17 cellular contexts compared by ENCODE assay signal in genomic region chr16:54545890-54546476, GRCh38.
"Had no signal": no experiment of that assay in that cellular context is flagged by ENCODE, and none has a peak within 500 bp of the region (broad histone marks: within the 10 kb centered on the region; RNA-seq: fewer than 3 reads in every experiment).

No MANE protein-coding gene starts in this region.

- H3K9me3 ChIP-seq: breast epithelium, tibial nerve, vagina had no signal

- H3K36me3 ChIP-seq: breast epithelium, tibial nerve, vagina had no signal

- H3K4me1 ChIP-seq: breast epithelium, foreskin keratinocyte, tibial nerve, vagina had no signal

- H3K27ac ChIP-seq: breast epithelium, foreskin keratinocyte, tibial nerve, vagina had no signal

- DNase-seq: activated naive CD4-positive, alpha-beta T cell treated with anti-CD3 and anti-CD28 coated beads for 36 hours; activated naive CD8-positive, alpha-beta T cell treated with anti-CD3 and anti-CD28 coated beads, Interleukin-2, amount 50 U/mL, for 24 hours; activated T-cell treated with anti-CD3 and anti-CD28 coated beads, Interleukin-2, amount 50 U/mL, for 1 hour; aorta; effector memory CD4-positive, alpha-beta T cell; foreskin keratinocyte; glutamatergic neuron; kidney glomerular epithelial cell; posterior cingulate gyrus; small intestine; stimulated activated CD4-positive, alpha-beta T cell treated with anti-CD3 and anti-CD28 coated beads, Interleukin-4, amount 100 ng/mL, for 24 hours; stimulated activated naive CD4-positive, alpha-beta T cell; T-helper 9 cell had no signal

- ATAC-seq: activated naive CD8-positive, alpha-beta T cell treated with anti-CD3 and anti-CD28 coated beads, Interleukin-2, amount 50 U/mL, for 24 hours; foreskin keratinocyte; right cardiac atrium had no signal

- H3K4me3 ChIP-seq: breast epithelium, tibial nerve, vagina had no signal

- H3K27me3 ChIP-seq: breast epithelium, vagina had no signal
